Comparison of ENCODE assay signal across 16 cellular contexts in genomic region chr3:30650348-30650995, GRCh38. TPM values are rescaled to one million over a fixed set of nuclear protein-coding genes. Genes with fewer than 3 reads are reported as not detected.
DNase-seq lines count a peak whose midpoint lies in the region; ATAC-seq and TF ChIP-seq lines count a peak whose summit lies in the region.
"Had no signal": no experiment of that assay in that cellular context is flagged by ENCODE, and none has a peak within 500 bp of the region (broad histone marks: within the 10 kb centered on the region; RNA-seq: fewer than 3 reads in every experiment).

No MANE protein-coding gene starts in this region.

- no peaks in the 10 kb centered on the region for H3K27me3 Mint-ChIP-seq in T-helper 1 cell treated with Interleukin-12 subunit alpha and Interleukin-12 subunit beta and Interleukin-4 antibody, amounts not matched to agents 30 μg/mL and 1 μg/mL, for 36 hours (ENCODE audit: low read depth)

- no peaks in the 10 kb centered on the region for H4K20me1 ChIP-seq in OCI-LY1 (ENCODE audit: insufficient read depth, low read length)

- TF ChIP-seq CTCF in OCI-LY1 (IDR thresholded peaks at IDR 0.05; ENCODE audit: low read length) (no peak), colonic mucosa (IDR thresholded peaks at IDR 0.05) (no peak)

- DNase-seq in T-helper 1 cell (no peak), colonic mucosa (no peak), substantia nigra (lab: John Stamatoyannopoulos, UW) (no peak), GDM1 (lab: John Stamatoyannopoulos, UW) (no peak)
- DNase-seq: DMS 273 treated with DMSO at 0.1 percent for 48 hours, GOT3, midbrain, testis had no signal

- H3K9ac ChIP-seq in OCI-LY1 (ENCODE audit: low read length) (peak overlapping the region; percentile 11; the same call in 1 of the 2 replicates), colonic mucosa (ENCODE audit: low read depth in 2 of 2, low read length in 2 of 2) (no peak overlapping the region), skeletal muscle tissue (ENCODE audit: low read depth in 1 of 3, low read length in 3 of 3) (no peak overlapping the region)

- ATAC-seq in GM21390 (IDR thresholded peaks at IDR 0.05; ENCODE audit: unreplicated experiment) = no peak

- peaks cover 62% of the 10 kb centered on the region for H3K4me1 ChIP-seq in OCI-LY1 (ENCODE audit: insufficient read depth, low read length, severe bottlenecking)
- no peaks in the 10 kb centered on the region for H3K4me1 ChIP-seq in colonic mucosa
- H3K4me1 ChIP-seq in skeletal muscle tissue (ENCODE audit: control insufficient read depth in 3 of 3, insufficient read depth in 3 of 3, low read length in 3 of 3) = peaks cover 6 to 26% (median 18%) of the 10 kb centered on the region in 3 donors
- H3K4me1 ChIP-seq: prostate gland, testis had no signal

- no peaks in the 10 kb centered on the region for H3K9me2 ChIP-seq in OCI-LY1 (ENCODE audit: low read depth, low read length)

- H3K27me3 ChIP-seq in OCI-LY1 (ENCODE audit: insufficient read depth, low read length) (no peaks in the 10 kb centered on the region), colonic mucosa (no peaks in the 10 kb centered on the region), skeletal muscle tissue (ENCODE audit: control insufficient read depth in 3 of 3, insufficient read depth in 3 of 3, low read length in 3 of 3) (no peaks in the 10 kb centered on the region)
- H3K27me3 ChIP-seq: testis had no signal

- intact Hi-C loops in colonic mucosa (cut with DNase I) = no loop called here

- peak overlapping the region; percentile 38; the same call in 1 of the 2 replicates for H3K4me2 ChIP-seq in OCI-LY1 (ENCODE audit: low read length)

- no peaks in the 10 kb centered on the region for H3K9me3 Mint-ChIP-seq in T-helper 1 cell treated with Interleukin-12 subunit alpha and Interleukin-12 subunit beta and Interleukin-4 antibody, amounts not matched to agents 30 μg/mL and 1 μg/mL, for 36 hours
- H3K9me3 Mint-ChIP-seq: brain had no signal

- H3K79me2 ChIP-seq in OCI-LY1 (ENCODE audit: insufficient read depth, low read length) = no peaks in the 10 kb centered on the region

- H3K9me3 ChIP-seq in OCI-LY1 (ENCODE audit: low read length) (no peaks in the 10 kb centered on the region), colonic mucosa (no peaks in the 10 kb centered on the region), skeletal muscle tissue (ENCODE audit: control insufficient read depth in 3 of 3, low read length in 3 of 3) (no peaks in the 10 kb centered on the region)
- H3K9me3 ChIP-seq: prostate gland, testis had no signal

- H3K36me3 ChIP-seq in OCI-LY1 (ENCODE audit: insufficient read depth, low read length) = peaks cover 75% of the 10 kb centered on the region
- H3K36me3 ChIP-seq in colonic mucosa = peaks cover 7% of the 10 kb centered on the region
- peaks cover 11 to 57% (median 42%) of the 10 kb centered on the region in 3 donors for H3K36me3 ChIP-seq in skeletal muscle tissue (ENCODE audit: control insufficient read depth in 3 of 3, insufficient read depth in 3 of 3, low read length in 3 of 3)
- H3K36me3 ChIP-seq: prostate gland had no signal

- 0 out of 2 replicates have a peak, but pooled peaks cover 4% of the 10 kb centered on the region for H3F3A ChIP-seq in OCI-LY1 (ENCODE audit: insufficient read depth, low read length)

- no peak overlapping the region for H3K4me3 ChIP-seq in OCI-LY1 (ENCODE audit: low read depth, low read length, poor library complexity, severe bottlenecking)
- no peak overlapping the region for H3K4me3 ChIP-seq in colonic mucosa
- H3K4me3 ChIP-seq in skeletal muscle tissue (ENCODE audit: low read length in 3 of 3) = no peak overlapping the region
- H3K4me3 ChIP-seq: GM12878, prostate gland, testis had no signal

- peak overlapping the region; percentile 94 for H3K27ac ChIP-seq in OCI-LY1 (ENCODE audit: low read depth, low read length, poor library complexity, severe bottlenecking)
- H3K27ac ChIP-seq in colonic mucosa = peak overlapping the region; percentile 14
- H3K27ac ChIP-seq in skeletal muscle tissue (ENCODE audit: low read depth, low read length) = peak overlapping the region; percentile 3
- no peak overlapping the region for H3K27ac ChIP-seq in substantia nigra (ENCODE audit: low read depth, low read length, poor library complexity, severe bottlenecking)
- H3K27ac ChIP-seq: 22Rv1, prostate gland, testis had no signal

- H3K4me3 Mint-ChIP-seq in T-helper 1 cell treated with Interleukin-12 subunit alpha and Interleukin-12 subunit beta and Interleukin-4 antibody, amounts not matched to agents 30 μg/mL and 1 μg/mL, for 36 hours = no peak overlapping the region
- H3K4me3 Mint-ChIP-seq: brain had no signal

- peaks cover 88% of the 10 kb centered on the region for H3K4me1 Mint-ChIP-seq in T-helper 1 cell treated with Interleukin-12 subunit alpha and Interleukin-12 subunit beta and Interleukin-4 antibody, amounts not matched to agents 30 μg/mL and 1 μg/mL, for 36 hours (ENCODE audit: low read depth)

- peaks cover 74% of the 10 kb centered on the region for H3K36me3 Mint-ChIP-seq in T-helper 1 cell treated with Interleukin-12 subunit alpha and Interleukin-12 subunit beta and Interleukin-4 antibody, amounts not matched to agents 30 μg/mL and 1 μg/mL, for 36 hours (ENCODE audit: low read depth)

- no peak overlapping the region for H2AFZ ChIP-seq in OCI-LY1 (ENCODE audit: low read length)

- peak overlapping the region; percentile 60 for H3K27ac Mint-ChIP-seq in T-helper 1 cell treated with Interleukin-12 subunit alpha and Interleukin-12 subunit beta and Interleukin-4 antibody, amounts not matched to agents 30 μg/mL and 1 μg/mL, for 36 hours
- H3K27ac Mint-ChIP-seq: brain had no signal

RNA-seq across cellular contexts. Expression of gene TGFBR2, which starts 44.1 kb away (rescaled TPM):
- total RNA-seq in colonic mucosa (10 to 100 TPM; 32.4 to 53.5 TPM), skeletal muscle tissue (44.9 TPM)
